Comparison of ENCODE assay signal across 19 cellular contexts in the genomic region with DNA sequence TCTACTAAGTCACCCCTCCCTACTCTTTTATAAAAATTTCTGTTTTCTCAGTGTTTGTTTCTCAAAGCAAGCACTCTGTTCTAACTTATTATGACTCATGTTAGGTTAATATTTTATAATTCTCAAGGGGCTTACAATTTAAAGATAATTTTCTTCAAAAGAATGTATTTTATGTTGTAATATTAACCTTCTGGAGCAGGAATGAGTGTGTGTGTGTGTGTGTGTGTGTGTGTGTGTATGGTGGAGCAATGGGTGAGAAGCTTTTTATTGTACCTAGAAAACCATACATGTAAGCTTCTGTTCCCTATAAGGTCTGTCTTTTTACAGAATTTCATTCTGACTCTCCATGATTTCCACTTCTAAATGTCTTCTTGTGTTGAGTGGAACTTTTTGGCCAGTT.
A peak's percentile ranks its signal among the peaks of the same experiment; 100 is the strongest.
DNase-seq lines count a peak whose midpoint lies in the region; FAIRE-seq and TF ChIP-seq lines count a peak whose summit lies in the region.
"Had no signal": no experiment of that assay in that cellular context is flagged by ENCODE, and none has a peak within 500 bp of the region (broad histone marks: within the 10 kb centered on the region; RNA-seq: fewer than 3 reads in every experiment).

No MANE protein-coding gene starts in this region.

- H3K4me1 ChIP-seq in adipocyte (ENCODE audit: control insufficient read depth, insufficient read depth, low read length) = peaks cover 39% of the 10 kb centered on the region
- H3K4me1 ChIP-seq: Peyer's patch had no signal

- no peak overlapping the region for H3K4me3 ChIP-seq in adipocyte (ENCODE audit: low read length)
- H3K4me3 ChIP-seq in fibroblast of mammary gland (ENCODE audit: control insufficient read depth, low read depth, low read length) = no peak overlapping the region
- H3K4me3 ChIP-seq: Peyer's patch, SJCRH30 had no signal

- peak; percentile 9 for FAIRE-seq in islet of Langerhans (lab: Jason Lieb, UNC)
- FAIRE-seq: GM18507 had no signal

- no peaks in the 10 kb centered on the region for H3K36me3 ChIP-seq in adipocyte (ENCODE audit: control insufficient read depth, insufficient read depth, low read length, severe bottlenecking)
- H3K36me3 ChIP-seq: Peyer's patch, SJCRH30 had no signal

- H3K9me3 ChIP-seq in adipocyte (ENCODE audit: control insufficient read depth, low read length) = no peaks in the 10 kb centered on the region
- H3K9me3 ChIP-seq: Peyer's patch had no signal

- TF ChIP-seq CTCF in fibroblast of mammary gland (conservative IDR thresholded peaks at IDR 0.05; ENCODE audit: control insufficient read depth, insufficient read depth, low read depth, low read length) = no peak

- no peaks in the 10 kb centered on the region for H3K27me3 ChIP-seq in adipocyte (replicated peaks; ENCODE audit: control insufficient read depth, insufficient read depth, low read length)
- H3K27me3 ChIP-seq: Peyer's patch, SJCRH30 had no signal

- H3K9ac ChIP-seq in adipocyte (ENCODE audit: low read length) = no peak overlapping the region

- DNase-seq in adipocyte (ENCODE audit: low read depth) = peak; percentile 52
- DNase-seq in fibroblast of mammary gland (ENCODE audit: low read depth) = peak; percentile 52
- DNase-seq in SIG-M5 (lab: John Stamatoyannopoulos, UW) = no peak
- no peak for DNase-seq in NAMALWA (ENCODE audit: low spot score)
- no peak for DNase-seq in middle frontal gyrus (ENCODE audit: extremely low spot score, low spot score)
- no peak for DNase-seq in central memory CD4-positive, alpha-beta T cell
- DNase-seq: Calu3; CD8-positive, alpha-beta memory T cell; DMS153; GOT3; KBM-7; NCI-H1105; NCI-H1694; NCI-H446; NCI-H526; Peyer's patch; SJCRH30 had no signal

Comparison
In these comparisons a context has a peak if more than half of its experiments do, and no peak if none do; other contexts are left out.
1. DNase-seq: peak in adipocyte (single experiment) and fibroblast of mammary gland (single experiment); none in SIG-M5 (single experiment), NAMALWA (single experiment), middle frontal gyrus (single experiment) and central memory CD4-positive, alpha-beta T cell (single experiment).